Comparison of ENCODE assay signal across 8 cellular contexts in genomic region chr1:235888119-235888643, GRCh38.
A peak's percentile ranks its signal among the peaks of the same experiment; 100 is the strongest.
DNase-seq lines count a peak whose midpoint lies in the region; ATAC-seq lines count a peak whose summit lies in the region.

No MANE protein-coding gene starts in this region.

- H3K27ac Mint-ChIP-seq in stimulated activated naive CD8-positive, alpha-beta T cell treated with anti-CD3 and anti-CD28 coated beads, Interleukin-15, Interleukin-2, amounts not matched to agents 100 ng/mL and 50 ng/mL, for 24 hours: peak overlapping the region; percentile 93

- no peaks in the 10 kb centered on the region for H3K9me3 Mint-ChIP-seq in stimulated activated naive CD8-positive, alpha-beta T cell treated with anti-CD3 and anti-CD28 coated beads, Interleukin-15, Interleukin-2, amounts not matched to agents 100 ng/mL and 50 ng/mL, for 24 hours

- no peaks in the 10 kb centered on the region for H3K36me3 Mint-ChIP-seq in stimulated activated naive CD8-positive, alpha-beta T cell treated with anti-CD3 and anti-CD28 coated beads, Interleukin-15, Interleukin-2, amounts not matched to agents 100 ng/mL and 50 ng/mL, for 24 hours (ENCODE audit: low read depth)

- no peaks in the 10 kb centered on the region for H3K27me3 Mint-ChIP-seq in stimulated activated naive CD8-positive, alpha-beta T cell treated with anti-CD3 and anti-CD28 coated beads, Interleukin-15, Interleukin-2, amounts not matched to agents 100 ng/mL and 50 ng/mL, for 24 hours

- peak overlapping the region; percentile 53 for H3K4me3 Mint-ChIP-seq in stimulated activated naive CD8-positive, alpha-beta T cell treated with anti-CD3 and anti-CD28 coated beads, Interleukin-15, Interleukin-2, amounts not matched to agents 100 ng/mL and 50 ng/mL, for 24 hours

- ATAC-seq in HG03520 (IDR thresholded peaks at IDR 0.05; ENCODE audit: unreplicated experiment): peak; percentile 80

- peaks cover 71% of the 10 kb centered on the region for H3K4me1 Mint-ChIP-seq in stimulated activated naive CD8-positive, alpha-beta T cell treated with anti-CD3 and anti-CD28 coated beads, Interleukin-15, Interleukin-2, amounts not matched to agents 100 ng/mL and 50 ng/mL, for 24 hours (ENCODE audit: low read depth)

- DNase-seq in activated CD4-positive, alpha-beta T cell treated with anti-CD3 and anti-CD28 coated beads for 24 hours (ENCODE audit: low read depth in 2 of 2): peak; percentile 46 to 62
- no peak for DNase-seq in activated CD4-positive, alpha-beta T cell treated with anti-CD3 and anti-CD28 coated beads for 1 hour
- peak; percentile 71 for DNase-seq in activated naive CD4-positive, alpha-beta T cell treated with anti-CD3 and anti-CD28 coated beads, Interleukin-2, amount 50 U/mL, for 16 hours
- no peak for DNase-seq in medulla oblongata (ENCODE audit: extremely low spot score)
- no peak for DNase-seq in iPS-NIHi11 (ENCODE audit: low spot score)
- no peak for DNase-seq in NCI-H2227 treated with DMSO at 0.1 percent for 48 hours (lab: John Stamatoyannopoulos, UW)

Comparison
In these comparisons a context has a peak if more than half of its experiments do, and no peak if none do; other contexts are left out.
1. DNase-seq: peak in activated CD4-positive, alpha-beta T cell treated with anti-CD3 and anti-CD28 coated beads for 24 hours (2 of 2) and activated naive CD4-positive, alpha-beta T cell treated with anti-CD3 and anti-CD28 coated beads, Interleukin-2, amount 50 U/mL, for 16 hours (single experiment); none in activated CD4-positive, alpha-beta T cell treated with anti-CD3 and anti-CD28 coated beads for 1 hour (single experiment), medulla oblongata (single experiment), iPS-NIHi11 (single experiment) and NCI-H2227 treated with DMSO at 0.1 percent for 48 hours (single experiment).